12 cellular contexts compared by ENCODE assay signal in the genomic region with DNA sequence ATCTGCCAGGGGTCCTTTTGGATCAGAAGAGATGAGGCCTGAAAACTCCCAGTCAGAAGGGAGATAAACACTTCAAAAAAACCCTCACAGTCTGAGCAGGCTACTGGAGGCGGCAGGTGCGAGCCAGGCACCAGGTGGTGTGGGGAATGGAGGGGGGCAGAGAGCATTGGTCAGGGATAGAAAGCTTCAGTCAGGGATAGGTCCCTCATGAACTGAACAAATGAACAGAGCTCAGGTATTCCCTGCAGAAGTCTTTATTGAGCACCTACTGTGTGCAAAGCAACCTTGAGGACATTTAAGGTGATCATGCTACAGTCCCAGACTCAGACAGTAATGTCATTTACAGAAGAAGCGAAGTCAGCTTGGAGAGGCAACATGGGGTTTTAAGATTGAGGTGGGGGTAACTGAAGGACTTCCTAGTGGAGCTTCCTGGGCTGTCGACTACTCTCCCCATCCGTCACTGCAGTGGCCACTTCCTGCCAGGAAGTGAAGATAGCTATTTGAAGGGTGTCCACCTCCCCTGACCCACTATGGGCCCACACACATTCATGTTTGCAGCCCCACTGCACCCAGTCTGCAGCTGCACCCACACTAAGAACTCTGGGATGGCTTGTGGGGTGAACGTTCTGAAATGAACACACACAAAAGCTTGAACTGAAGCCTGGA. TPM values are rescaled to one million over a fixed set of nuclear protein-coding genes. Genes with fewer than 3 reads are reported as not detected.
DNase-seq lines count a peak whose midpoint lies in the region; ATAC-seq, FAIRE-seq and TF ChIP-seq lines count a peak whose summit lies in the region.
"Had no signal": no experiment of that assay in that cellular context is flagged by ENCODE, and none has a peak within 500 bp of the region (broad histone marks: within the 10 kb centered on the region; RNA-seq: fewer than 3 reads in every experiment).

No MANE protein-coding gene starts in this region.

- TF ChIP-seq CTCF in natural killer cell (IDR thresholded peaks at IDR 0.05): no peak

- no peak for ATAC-seq in natural killer cell

- no peaks in the 10 kb centered on the region for H3K27me3 Mint-ChIP-seq in natural killer cell (ENCODE audit: low read depth in 2 of 2)

- H3K27me3 ChIP-seq in small intestine (ENCODE audit: control insufficient read depth in 2 of 2, insufficient read depth in 2 of 2, low read length in 2 of 2): no peaks in the 10 kb centered on the region
- H3K27me3 ChIP-seq: esophagus muscularis mucosa, SJCRH30 had no signal

- peaks cover 19% of the 10 kb centered on the region in 2 donors for H3K4me1 ChIP-seq in small intestine (ENCODE audit: control insufficient read depth in 2 of 2, insufficient read depth in 1 of 2, low read depth in 1 of 2, low read length in 1 of 2)

- no peaks in the 10 kb centered on the region for H3K9me3 Mint-ChIP-seq in natural killer cell

- H3K9me3 ChIP-seq in small intestine (ENCODE audit: control insufficient read depth, low read depth): no peaks in the 10 kb centered on the region
- H3K9me3 ChIP-seq: esophagus muscularis mucosa, SJCRH30 had no signal

- peak overlapping the region; percentile 61 to 96 for H3K27ac Mint-ChIP-seq in natural killer cell

- no peak overlapping the region for H3K4me3 ChIP-seq in small intestine (ENCODE audit: low read depth in 1 of 2, low read length in 2 of 2)
- H3K4me3 ChIP-seq: esophagus muscularis mucosa, SJCRH30 had no signal

- H3K36me3 Mint-ChIP-seq in natural killer cell: no peaks in the 10 kb centered on the region

- DNase-seq in COLO668 (lab: John Stamatoyannopoulos, UW; ENCODE audit: unreplicated experiment) (peak; percentile 79), NCI-H1092 treated with DMSO at 0.1 percent for 48 hours (lab: John Stamatoyannopoulos, UW) (peak; percentile 57), natural killer cell (no peak), amygdala (lab: John Stamatoyannopoulos, UW) (no peak), small intestine (no peak), SIG-M5 (lab: John Stamatoyannopoulos, UW) (no peak), HuH-7 (ENCODE audit: low spot score) (no peak)
- DNase-seq: MM.1S, SJCRH30 had no signal

- peaks cover 0 to 3% of the 10 kb centered on the region in 2 donors for H3K36me3 ChIP-seq in small intestine (ENCODE audit: control insufficient read depth in 2 of 2, insufficient read depth in 2 of 2, low read length in 2 of 2)
- H3K36me3 ChIP-seq: SJCRH30 had no signal

- H3K4me1 Mint-ChIP-seq in natural killer cell: peaks cover 41 to 53% of the 10 kb centered on the region in 2 donors

- H3K27ac ChIP-seq in angular gyrus (ENCODE audit: low read depth, low read length) (peak overlapping the region; percentile 12), small intestine (ENCODE audit: low read depth in 1 of 2, low read length in 1 of 2) (no peak overlapping the region)
- H3K27ac ChIP-seq: SJCRH30 had no signal

- WGBS in small intestine, 3 donors: 46 to 59% (median 50%) methylated on average over 6 of the region's 6 CpGs

- no peak for FAIRE-seq in small intestine (lab: Jason Lieb, UNC)
- FAIRE-seq: GM18507 had no signal

- peak overlapping the region; percentile 70 for H3K4me3 Mint-ChIP-seq in natural killer cell

- intact Hi-C loops in natural killer cell (cut with micrococcal nuclease): no loop called here

RNA-seq across cellular contexts. Expression of gene KIFC3, which starts 3.2 kb away (rescaled TPM):
- 100 to 1,000 TPM in 1 of 3 donors, 10 to 100 TPM in 2; 54.2 to 106 (median 84.9) TPM for total RNA-seq in natural killer cell
- polyA plus RNA-seq in small intestine: 100 to 1,000 TPM in 2 of 3 donors, 10 to 100 TPM in 1; 12.8 to 237 (median 173) TPM

Comparison
In these comparisons a context has a peak if more than half of its experiments do, and no peak if none do; other contexts are left out.
1. DNase-seq: peak in COLO668 (single experiment) and NCI-H1092 treated with DMSO at 0.1 percent for 48 hours (single experiment); none in natural killer cell (single experiment), amygdala (0 of 56), small intestine (single experiment), SIG-M5 (single experiment) and HuH-7 (single experiment).